Comparison of ENCODE assay signal across 34 cellular contexts in genomic region chr4:81528979-81529378, GRCh38.
"Had no signal": no experiment of that assay in that cellular context is flagged by ENCODE, and none has a peak within 500 bp of the region (broad histone marks: within the 10 kb centered on the region; RNA-seq: fewer than 3 reads in every experiment).

No MANE protein-coding gene starts in this region.

- H3K9me3 ChIP-seq: MG63 had no signal

- H3K4me3 ChIP-seq: MG63 had no signal

- H3K4me2 ChIP-seq: KMS-11 had no signal

- H3K9ac ChIP-seq: KMS-11 had no signal

- H3K27ac ChIP-seq: KMS-11 had no signal

- DNase-seq: Karpas-422, Kasumi-1, KG1, MG63, MM.1S, MV-4-11, NCI-H1048, NCI-H1092, NCI-H1092 treated with DMSO at 0.1 percent for 48 hours, NCI-H1105, NCI-H1105 treated with DMSO at 0.1 percent for 48 hours, NCI-H1417, NCI-H1417 treated with DMSO at 0.1 percent for 48 hours, NCI-H1436, NCI-H1436 treated with DMSO at 0.1 percent for 48 hours, NCI-H146, NCI-H1694, NCI-H1694 treated with DMSO at 0.1 percent for 48 hours, NCI-H187, NCI-H187 treated with DMSO at 0.1 percent for 48 hours, NCI-H1930, NCI-H2029, NCI-H2029 treated with DMSO at 0.1 percent for 48 hours, NCI-H2081, NCI-H2081 treated with DMSO at 0.1 percent for 48 hours, NCI-H2107, NCI-H2171, NCI-H2171 treated with DMSO at 0.1 percent for 48 hours, NCI-H2227 treated with DMSO at 0.1 percent for 48 hours, NCI-H226, NCI-H345, NCI-H446, NCI-H446 treated with DMSO at 0.1 percent for 48 hours had no signal

- H3K36me3 ChIP-seq: MG63 had no signal

- H3K27me3 ChIP-seq: MG63 had no signal
